ENCODE assay signal across 18 cellular contexts in the genomic region with DNA sequence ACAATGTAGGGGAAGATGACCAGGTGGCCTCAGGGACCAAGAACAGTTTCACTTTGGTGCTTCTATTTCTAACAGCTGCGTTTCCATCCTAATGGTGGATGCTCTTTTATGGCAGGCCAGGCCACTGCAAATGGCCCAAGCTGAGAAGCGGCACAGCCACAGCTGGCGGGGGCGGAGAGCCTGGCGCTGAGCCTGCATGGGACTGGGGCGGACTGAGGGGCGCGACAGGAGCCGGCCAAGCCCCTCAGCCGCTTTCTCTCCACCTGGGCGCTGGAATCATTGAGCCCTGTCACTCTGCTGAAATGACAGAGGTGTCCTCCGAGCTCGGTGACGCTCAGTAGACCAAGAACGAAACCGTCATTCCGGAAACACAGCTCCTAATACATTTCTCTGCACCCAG.
DNase-seq lines count a peak whose midpoint lies in the region; ATAC-seq and TF ChIP-seq lines count a peak whose summit lies in the region.
"Had no signal": no experiment of that assay in that cellular context is flagged by ENCODE, and none has a peak within 500 bp of the region (broad histone marks: within the 10 kb centered on the region; RNA-seq: fewer than 3 reads in every experiment).

No MANE protein-coding gene starts in this region.

- H3K27ac ChIP-seq in HEK293 (ENCODE audit: extremely low read depth, low read depth, low read length): no peak overlapping the region
- H3K27ac ChIP-seq in brain microvascular endothelial cell: no peak overlapping the region
- H3K27ac ChIP-seq: coronary artery, hepatocyte, KMS-11, left lung, tibial nerve had no signal

- intact Hi-C loops in CD14-positive monocyte (cut with micrococcal nuclease): no loop called here

- H3K4me3 ChIP-seq in HEK293 (ENCODE audit: low read depth, low read length) (no peak overlapping the region), brain microvascular endothelial cell (ENCODE audit: low read depth, low read length) (peak overlapping the region; percentile 29)
- H3K4me3 ChIP-seq: coronary artery, hepatocyte, tibial nerve had no signal

- DNase-seq in CD14-positive monocyte (ENCODE audit: low spot score) (no peak), brain microvascular endothelial cell (no peak), naive B cell (no peak), NCI-H446 treated with DMSO at 0.1 percent for 48 hours (lab: John Stamatoyannopoulos, UW) (no peak)
- no peak for DNase-seq in activated CD8-positive, alpha-beta memory T cell treated with anti-CD3 and anti-CD28 coated beads for 24 hours
- DNase-seq: activated CD8-positive, alpha-beta T cell treated with anti-CD3 and anti-CD28 coated beads for 36 hours; anterior cingulate cortex; NCI-H1417; NCI-H345 had no signal

- no peaks in the 10 kb centered on the region for H3K36me3 ChIP-seq in HEK293 (ENCODE audit: control insufficient read depth in 2 of 2, insufficient read depth in 1 of 2, low read length in 2 of 2)
- no peaks in the 10 kb centered on the region for H3K36me3 ChIP-seq in brain microvascular endothelial cell (replicated peaks)
- H3K36me3 ChIP-seq: left lung, tibial nerve had no signal

- ATAC-seq in naive B cell (ENCODE audit: low read depth in 2 of 2): no peak
- ATAC-seq in GM18868 (IDR thresholded peaks at IDR 0.05; ENCODE audit: unreplicated experiment): no peak
- no peak for ATAC-seq in HG02642 (IDR thresholded peaks at IDR 0.05; ENCODE audit: poor library complexity, unreplicated experiment)
- ATAC-seq: activated CD8-positive, alpha-beta T cell treated with anti-CD3 and anti-CD28 coated beads for 36 hours; HCT116; left lung had no signal

- H3K4me1 Mint-ChIP-seq in CD14-positive monocyte (peaks cover 32% of the 10 kb centered on the region), naive B cell (peaks cover 16 to 25% (median 21%) of the 10 kb centered on the region in 3 donors)

- POLR2A ChIA-PET in HEK293 (lab: Yijun Ruan, JAX): no interaction called here

- H3K9me3 Mint-ChIP-seq in CD14-positive monocyte (peaks cover 0 to 8% (median 3%) of the 10 kb centered on the region in 7 donors), naive B cell (no peaks in the 10 kb centered on the region)

- no peaks in the 10 kb centered on the region for H3K9me3 ChIP-seq in HEK293 (ENCODE audit: control insufficient read depth, insufficient read depth, low read depth, low read length)
- H3K9me3 ChIP-seq: left lung, tibial nerve had no signal

- H3K36me3 Mint-ChIP-seq in CD14-positive monocyte (peaks cover 3 to 12% of the 10 kb centered on the region in 2 donors), naive B cell (no peaks in the 10 kb centered on the region)

- TF ChIP-seq CTCF in CD14-positive monocyte (IDR thresholded peaks at IDR 0.05) (no peak), HEK293 (tag by site-specific recombination; IDR thresholded peaks at IDR 0.05) (no peak), brain microvascular endothelial cell (IDR thresholded peaks at IDR 0.05; ENCODE audit: low read depth, low read length, missing control alignments) (no peak)

- CTCF ChIA-PET in HEK293 (lab: Yijun Ruan, JAX): no interaction called here

- in situ Hi-C loops in brain microvascular endothelial cell (cut with HindIII; ENCODE audit: low pct_ligation_motif_present, low sequenced_read_pairs): no loop called here

- H3K4me1 ChIP-seq in HEK293 (ENCODE audit: control insufficient read depth, insufficient read depth, low read length): no peaks in the 10 kb centered on the region
- H3K4me1 ChIP-seq: tibial nerve had no signal

- H3K27me3 ChIP-seq in brain microvascular endothelial cell (replicated peaks): no peaks in the 10 kb centered on the region
- H3K27me3 ChIP-seq: hepatocyte, left lung, tibial nerve had no signal

- peak overlapping the region in 6 of 7 donors; percentile 24 to 86 (median 41) for H3K27ac Mint-ChIP-seq in CD14-positive monocyte
- peak overlapping the region in 1 of 6 donors; percentile 70 for H3K27ac Mint-ChIP-seq in naive B cell
- H3K27ac Mint-ChIP-seq: activated CD8-positive, alpha-beta T cell treated with anti-CD3 and anti-CD28 coated beads for 36 hours had no signal

- H3K27me3 Mint-ChIP-seq in CD14-positive monocyte (ENCODE audit: low read depth in 3 of 3): peaks cover 0 to 3% (median 0%) of the 10 kb centered on the region in 3 donors
- H3K27me3 Mint-ChIP-seq in naive B cell: no peaks in the 10 kb centered on the region
- H3K27me3 Mint-ChIP-seq: activated CD8-positive, alpha-beta T cell treated with anti-CD3 and anti-CD28 coated beads for 36 hours had no signal

- H3K4me3 Mint-ChIP-seq in CD14-positive monocyte: peak overlapping the region; percentile 66 to 74
- H3K4me3 Mint-ChIP-seq in naive B cell: peak overlapping the region in 7 of 8 donors; percentile 4 to 78 (median 24)
- H3K4me3 Mint-ChIP-seq: activated CD8-positive, alpha-beta T cell treated with anti-CD3 and anti-CD28 coated beads for 36 hours had no signal

TF ChIP-seq in HEK293, 187 proteins besides CTCF, POLR2A, EP300 and RAD21:
- TF ChIP-seq ZNF624 (tag by site-specific recombination; IDR thresholded peaks at IDR 0.05) (no peak), IKZF3 (tag by site-specific recombination; IDR thresholded peaks at IDR 0.05) (no peak), MEIS1 (CRISPR knock-in tag; IDR thresholded peaks at IDR 0.05; ENCODE audit: borderline replicate concordance) (no peak), PRDM10 (tag by site-specific recombination; IDR thresholded peaks at IDR 0.05) (no peak), ZNF555 (tag by site-specific recombination; conservative IDR thresholded peaks at IDR 0.05) (no peak), FEZF1 (tag by site-specific recombination; IDR thresholded peaks at IDR 0.05) (peak; percentile 36; the same call in 1 of the 2 replicates), ZBTB7A (tag by site-specific recombination; IDR thresholded peaks at IDR 0.05; ENCODE audit: low read depth) (no peak), ZEB2 (tag by site-specific recombination; IDR thresholded peaks at IDR 0.05) (no peak)
- TF ChIP-seq, protein P1, sequence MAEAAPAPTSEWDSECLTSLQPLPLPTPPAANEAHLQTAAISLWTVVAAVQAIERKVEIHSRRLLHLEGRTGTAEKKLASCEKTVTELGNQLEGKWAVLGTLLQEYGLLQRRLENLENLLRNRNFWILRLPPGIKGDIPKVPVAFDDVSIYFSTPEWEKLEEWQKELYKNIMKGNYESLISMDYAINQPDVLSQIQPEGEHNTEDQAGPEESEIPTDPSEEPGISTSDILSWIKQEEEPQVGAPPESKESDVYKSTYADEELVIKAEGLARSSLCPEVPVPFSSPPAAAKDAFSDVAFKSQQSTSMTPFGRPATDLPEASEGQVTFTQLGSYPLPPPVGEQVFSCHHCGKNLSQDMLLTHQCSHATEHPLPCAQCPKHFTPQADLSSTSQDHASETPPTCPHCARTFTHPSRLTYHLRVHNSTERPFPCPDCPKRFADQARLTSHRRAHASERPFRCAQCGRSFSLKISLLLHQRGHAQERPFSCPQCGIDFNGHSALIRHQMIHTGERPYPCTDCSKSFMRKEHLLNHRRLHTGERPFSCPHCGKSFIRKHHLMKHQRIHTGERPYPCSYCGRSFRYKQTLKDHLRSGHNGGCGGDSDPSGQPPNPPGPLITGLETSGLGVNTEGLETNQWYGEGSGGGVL (tag by site-specific recombination; IDR thresholded peaks at IDR 0.05): no peak
